In the genomic region with DNA sequence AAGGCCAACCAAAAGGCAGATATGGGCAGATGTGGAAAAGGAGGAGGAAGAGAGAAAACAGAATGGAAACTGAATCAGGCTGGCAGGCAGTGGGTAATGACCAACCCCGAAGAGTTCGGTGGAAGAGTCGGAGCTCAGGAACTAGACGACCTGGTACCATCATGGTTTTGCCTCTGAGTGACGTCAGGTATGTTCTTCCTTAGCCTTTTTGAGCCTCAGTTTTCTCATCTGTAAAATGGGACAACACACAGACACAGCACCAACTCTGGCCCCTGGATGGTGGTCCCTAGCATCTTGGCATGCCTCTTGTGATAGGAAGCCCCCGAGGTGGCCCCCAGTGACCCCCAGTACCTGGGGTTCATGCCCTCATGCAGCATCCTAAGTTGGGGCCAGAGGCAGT, we compare ENCODE assay signal across 39 cellular contexts. TPM values are rescaled to one million over a fixed set of nuclear protein-coding genes. Genes with fewer than 3 reads are reported as not detected.
"Had no signal": no experiment of that assay in that cellular context is flagged by ENCODE, and none has a peak within 500 bp of the region (broad histone marks: within the 10 kb centered on the region; RNA-seq: fewer than 3 reads in every experiment).

No MANE protein-coding gene starts in this region.

- H3K9me3 ChIP-seq: adrenal gland, ascending aorta, body of pancreas, breast epithelium had no signal

- DNase-seq: activated effector memory CD4-positive, alpha-beta T cell treated with anti-CD3 and anti-CD28 coated beads, Interleukin-2, amount 50 U/mL, for 16 hours; activated effector memory CD4-positive, alpha-beta T cell treated with Interleukin-2 at 50 U/mL for 16 hours; activated gamma-delta T cell; activated gamma-delta T cell treated with Interleukin-2 at 50 U/mL for 16 hours; activated naive CD4-positive, alpha-beta T cell; activated naive CD4-positive, alpha-beta T cell treated with anti-CD3 and anti-CD28 coated beads for 36 hours; activated naive CD4-positive, alpha-beta T cell treated with anti-CD3 and anti-CD28 coated beads, Interleukin-2, amount 10 ng/mL, durations not matched to agents 7 days and 5 days; activated naive CD4-positive, alpha-beta T cell treated with anti-CD3 and anti-CD28 coated beads, Interleukin-2, amount 50 U/mL, for 16 hours; activated naive CD4-positive, alpha-beta T cell treated with Interleukin-2 at 50 U/mL for 16 hours; activated naive CD8-positive, alpha-beta T cell treated with anti-CD3 and anti-CD28 coated beads for 36 hours; activated naive CD8-positive, alpha-beta T cell treated with anti-CD3 and anti-CD28 coated beads, Interleukin-2, amount 10 ng/mL, durations not matched to agents 7 days and 5 days; activated naive CD8-positive, alpha-beta T cell treated with anti-CD3 and anti-CD28 coated beads, Interleukin-2, amount 50 U/mL, for 24 hours; activated T-cell treated with anti-CD3 and anti-CD28 coated beads, Interleukin-2, amount 50 U/mL, for 24 hours; activated T-cell treated with anti-CD3 and anti-CD28 coated beads, Interleukin-2, amount 50 U/mL, for 4 hours; activated T-cell treated with anti-CD3 and anti-CD28 coated beads, Interleukin-2, amount 50 U/mL, for 48 hours; activated T-cell treated with anti-CD3 and anti-CD28 coated beads, Interleukin-2, amount 50 U/mL, for 72 hours; adrenal gland; amniotic stem cell; amygdala; anterior cingulate cortex; aorta; body of pancreas; brain microvascular endothelial cell; caudate nucleus; central memory CD4-positive, alpha-beta T cell; cerebellar nuclear complex had no signal

- H3K27ac ChIP-seq: adrenal gland, ascending aorta, body of pancreas, brain microvascular endothelial cell, breast epithelium, cardiac muscle cell had no signal

- H3K36me3 ChIP-seq: adrenal gland, ascending aorta, brain microvascular endothelial cell, breast epithelium, cardiac muscle cell had no signal

- ATAC-seq: activated naive CD4-positive, alpha-beta T cell treated with anti-CD3 and anti-CD28 coated beads, Interleukin-2, amount 50 U/mL, for 72 hours; activated naive CD8-positive, alpha-beta T cell treated with anti-CD3 and anti-CD28 coated beads, Interleukin-2, amount 50 U/mL, for 24 hours; activated T-cell treated with anti-CD3 and anti-CD28 coated beads, Interleukin-2, amount 50 U/mL, for 4 hours; activated T-cell treated with anti-CD3 and anti-CD28 coated beads, Interleukin-2, amount 50 U/mL, for 72 hours; activated T-helper 17 cell treated with anti-CD3 and anti-CD28 coated beads, Interleukin-2, amount 50 U/mL, for 72 hours; body of pancreas had no signal

- H3K27me3 ChIP-seq: adrenal gland, ascending aorta, body of pancreas, brain microvascular endothelial cell, breast epithelium, cardiac muscle cell had no signal

- H3K4me3 ChIP-seq: adrenal gland, ascending aorta, body of pancreas, breast epithelium, cardiac muscle cell had no signal

- FAIRE-seq: astrocyte, bronchial epithelial cell had no signal

- H3K4me1 ChIP-seq: adrenal gland, ascending aorta, body of pancreas, breast epithelium had no signal

RNA-seq across cellular contexts. Expression of a gene that starts 37.2 kb away (rescaled TPM):
- total RNA-seq: activated naive CD4-positive, alpha-beta T cell treated with anti-CD3 and anti-CD28 coated beads for 36 hours; activated naive CD4-positive, alpha-beta T cell treated with anti-CD3 and anti-CD28 coated beads, Interleukin-2, amount 50 U/mL, for 72 hours; activated naive CD8-positive, alpha-beta T cell treated with anti-CD3 and anti-CD28 coated beads for 36 hours; activated naive CD8-positive, alpha-beta T cell treated with anti-CD3 and anti-CD28 coated beads, Interleukin-2, amount 10 ng/mL, durations not matched to agents 7 days and 5 days; activated T-cell treated with anti-CD3 and anti-CD28 coated beads, Interleukin-2, amount 50 U/mL, for 4 hours; activated T-cell treated with anti-CD3 and anti-CD28 coated beads, Interleukin-2, amount 50 U/mL, for 72 hours; activated T-helper 1 cell treated with anti-CD3 and anti-CD28 coated beads, Interleukin-12 subunit alpha, Interleukin-12 subunit beta, Interleukin-2, Interleukin-4 antibody, amounts not matched to agents 30 ng/mL and 10 ng/mL and 1 ng/mL, durations not matched to agents 14 hours and 24 hours and 36 hours; activated T-helper 17 cell treated with anti-CD3 and anti-CD28 coated beads, Interleukin-2, amount 50 U/mL, for 72 hours; activated T-helper 2 cell treated with anti-CD3 and anti-CD28 coated beads, Interferon-gamma antibody, Interleukin-2, Interleukin-4, amounts not matched to agents 10 μg/mL and 5 μg/mL and 100 μg/mL, durations not matched to agents 14 hours and 24 hours and 36 hours; adrenal gland; aorta; ascending aorta; astrocyte; body of pancreas; bronchial epithelial cell; cardiac muscle cell; cardiac septum; cerebellum; chondrocyte had no signal
- polyA plus RNA-seq: adipose tissue, adrenal gland, aorta, cardiac muscle cell had no signal
